ENCODE assay signal across 32 cellular contexts in the genomic region with DNA sequence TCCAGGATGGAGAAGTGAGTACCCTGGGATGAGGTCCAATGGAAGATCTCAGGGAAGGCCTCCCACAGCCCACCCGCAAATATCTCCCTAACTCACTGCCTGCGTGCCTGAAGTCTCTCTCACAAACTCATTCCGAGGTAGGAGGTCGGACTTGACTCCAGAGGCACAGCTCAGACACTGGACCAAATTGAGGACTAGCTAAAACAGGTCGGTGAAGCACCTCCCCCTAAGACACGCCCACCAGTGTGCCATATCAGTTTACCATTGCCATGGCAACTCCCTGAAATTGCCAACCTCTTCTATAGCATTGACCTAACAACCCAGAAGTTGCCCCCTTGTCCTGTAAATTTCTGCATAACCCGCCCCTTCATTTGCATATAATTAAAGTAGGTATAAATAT. TPM values are rescaled to one million over a fixed set of nuclear protein-coding genes. Genes with fewer than 3 reads are reported as not detected.
DNase-seq lines count a peak whose midpoint lies in the region; ATAC-seq, FAIRE-seq and TF ChIP-seq lines count a peak whose summit lies in the region.
"Had no signal": no experiment of that assay in that cellular context is flagged by ENCODE, and none has a peak within 500 bp of the region (broad histone marks: within the 10 kb centered on the region; RNA-seq: fewer than 3 reads in every experiment).

No MANE protein-coding gene starts in this region.

- no TSS peak for BruUV-seq in Panc1 (replicated peaks; lab: Mats Ljungman, UMichigan)

- H3K27me3 ChIP-seq in Panc1 (ENCODE audit: control insufficient read depth, insufficient read depth, low read length) = no peaks in the 10 kb centered on the region
- no peaks in the 10 kb centered on the region for H3K27me3 ChIP-seq in endodermal cell (ENCODE audit: control insufficient read depth, insufficient read depth, low read length, poor library complexity, severe bottlenecking)
- H3K27me3 ChIP-seq: ovary had no signal

- 80 to 89% methylated on average over 2 to 6 of the region's 7 CpGs for WGBS in endodermal cell (ENCODE audit: insufficient coverage in 1 of 2, insufficient read length in 1 of 2), 2 experiments

- no peak for TF ChIP-seq CTCF in Panc1 (IDR thresholded peaks at IDR 0.05)
- no peak for TF ChIP-seq CTCF in endodermal cell (conservative IDR thresholded peaks at IDR 0.05)

- no peak overlapping the region for H3K4me3 Mint-ChIP-seq in endodermal cell
- H3K4me3 Mint-ChIP-seq: activated CD4-positive, alpha-beta T cell treated with anti-CD3 and anti-CD28 coated beads for 36 hours; activated CD8-positive, alpha-beta T cell treated with anti-CD3 and anti-CD28 coated beads for 36 hours; activated T-helper 1 cell treated with anti-CD3 and anti-CD28 coated beads, Interleukin-12 subunit alpha, Interleukin-12 subunit beta, Interleukin-2, Interleukin-4 antibody, amounts not matched to agents 30 ng/mL and 10 ng/mL and 1 ng/mL, durations not matched to agents 14 hours and 24 hours and 36 hours; effector memory CD8-positive, alpha-beta T cell; IgD-negative memory B cell; nephron; stimulated activated memory B cell treated with anti-CD40 and anti-IgM and Interleukin-4, amounts not matched to agents 10 μg/mL and 1 μg/mL and 100 μg/mL, for 72 hours had no signal

- H3K27ac ChIP-seq in Panc1 (ENCODE audit: low read length) (peak overlapping the region; percentile 34; the same call in 1 of the 2 replicates), endodermal cell (ENCODE audit: low read depth, low read length) (no peak overlapping the region)
- H3K27ac ChIP-seq: C4-2B, ovary had no signal

- peak; percentile 23 for FAIRE-seq in G401.6 (lab: Jason Lieb, UNC)
- no peak for FAIRE-seq in HTR-8/SVneo (lab: Jason Lieb, UNC)

- no peak overlapping the region for H3K9ac ChIP-seq in endodermal cell (ENCODE audit: extremely low read depth, low read length, poor library complexity, severe bottlenecking)

- ATAC-seq in Panc1 (no peak), HG03565 (IDR thresholded peaks at IDR 0.05; ENCODE audit: unreplicated experiment) (no peak), SK-N-SH treated with all-trans-retinoic acid at 6 μM for 48 hours (no peak)
- ATAC-seq: activated CD4-positive, alpha-beta T cell treated with anti-CD3 and anti-CD28 coated beads for 36 hours; activated CD8-positive, alpha-beta T cell treated with anti-CD3 and anti-CD28 coated beads for 36 hours; effector memory CD8-positive, alpha-beta T cell; left lobe of liver; stimulated activated memory B cell treated with anti-CD40 and anti-IgM and Interleukin-4, amounts not matched to agents 10 μg/mL and 1 μg/mL and 100 μg/mL, for 72 hours had no signal

- H3K27me3 Mint-ChIP-seq in endodermal cell (ENCODE audit: insufficient read depth) = no peaks in the 10 kb centered on the region
- H3K27me3 Mint-ChIP-seq: stimulated activated memory B cell treated with anti-CD40 and anti-IgM and Interleukin-4, amounts not matched to agents 10 μg/mL and 1 μg/mL and 100 μg/mL, for 72 hours had no signal

- H3K36me3 Mint-ChIP-seq in endodermal cell (ENCODE audit: low read depth) = peaks cover 7% of the 10 kb centered on the region
- H3K36me3 Mint-ChIP-seq: IgD-negative memory B cell; stimulated activated memory B cell treated with anti-CD40 and anti-IgM and Interleukin-4, amounts not matched to agents 10 μg/mL and 1 μg/mL and 100 μg/mL, for 72 hours had no signal

- no peak overlapping the region for H3K27ac Mint-ChIP-seq in endodermal cell
- H3K27ac Mint-ChIP-seq: activated CD4-positive, alpha-beta T cell treated with anti-CD3 and anti-CD28 coated beads for 36 hours; activated CD8-positive, alpha-beta T cell treated with anti-CD3 and anti-CD28 coated beads for 36 hours; activated T-helper 1 cell treated with anti-CD3 and anti-CD28 coated beads, Interleukin-12 subunit alpha, Interleukin-12 subunit beta, Interleukin-2, Interleukin-4 antibody, amounts not matched to agents 30 ng/mL and 10 ng/mL and 1 ng/mL, durations not matched to agents 14 hours and 24 hours and 36 hours; IgD-negative memory B cell; nephron had no signal

- H3K36me3 ChIP-seq in Panc1 (ENCODE audit: control insufficient read depth, insufficient read depth, low read length) (no peaks in the 10 kb centered on the region), endodermal cell (ENCODE audit: control insufficient read depth, insufficient read depth, low read length) (no peaks in the 10 kb centered on the region)
- H3K36me3 ChIP-seq: ovary had no signal

- DNase-seq in DMS53 (lab: John Stamatoyannopoulos, UW) = peak; percentile 53
- DNase-seq in DMS53 treated with DMSO at 0.1 percent for 48 hours (lab: John Stamatoyannopoulos, UW; ENCODE audit: unreplicated experiment) = no peak
- DNase-seq in Panc1 (ENCODE audit: low read depth, low spot score) = no peak
- DNase-seq in endodermal cell = peak; percentile 67
- DNase-seq in HTR-8/SVneo (ENCODE audit: insufficient read length, low spot score) = no peak
- DNase-seq: 8988T; activated CD4-positive, alpha-beta T cell treated with anti-CD3 and anti-CD28 coated beads for 36 hours; activated CD8-positive, alpha-beta memory T cell treated with anti-CD3 and anti-CD28 coated beads, Interleukin-2, amount 50 U/mL, for 48 hours; activated CD8-positive, alpha-beta T cell treated with anti-CD3 and anti-CD28 coated beads for 36 hours; activated naive CD4-positive, alpha-beta T cell treated with Interleukin-2 at 50 U/mL for 16 hours; Calu3; caudate nucleus; cortex of kidney; effector memory CD8-positive, alpha-beta T cell; glutamatergic neuron; H9; NCI-H1417; NCI-H2081 treated with DMSO at 0.1 percent for 48 hours; NCI-H446; NK-92 treated with Interleukin-12 subunit alpha and Interleukin-12 subunit beta, amount 100 ng/mL, for 24 hours; ovary; SHP77 treated with DMSO at 0.1 percent for 48 hours; trophoblast cell had no signal

- intact Hi-C loops in Panc1 (cut with micrococcal nuclease; ENCODE audit: unreplicated experiment) = no loop called here

- H3K4me3 ChIP-seq in Panc1 (ENCODE audit: low read depth in 2 of 2, low read length in 2 of 2) (no peak overlapping the region), endodermal cell (ENCODE audit: low read length) (no peak overlapping the region)
- H3K4me3 ChIP-seq: ovary had no signal

- CTCF ChIA-PET in Panc1 (lab: Charles Lee) = no interaction called here

- in situ Hi-C loops in Panc1 (cut with HindIII; ENCODE audit: low pct_unique_long_range_greater_than_20kb, low sequenced_read_pairs) = no loop called here

- H3K9me3 ChIP-seq in Panc1 (ENCODE audit: control insufficient read depth, insufficient read depth, low read depth, low read length) (no peaks in the 10 kb centered on the region), endodermal cell (ENCODE audit: control insufficient read depth, low read length) (peaks cover 7% of the 10 kb centered on the region)
- H3K9me3 ChIP-seq: ovary had no signal

- H3K4me1 ChIP-seq in Panc1 (ENCODE audit: control insufficient read depth, insufficient read depth, low read length) (peaks cover 48% of the 10 kb centered on the region), endodermal cell (ENCODE audit: control insufficient read depth, insufficient read depth, low read length) (no peaks in the 10 kb centered on the region)

- peaks cover 13% of the 10 kb centered on the region for H3K4me1 Mint-ChIP-seq in endodermal cell

- H3K9me3 Mint-ChIP-seq in endodermal cell = peaks cover 8% of the 10 kb centered on the region
- H3K9me3 Mint-ChIP-seq: activated CD8-positive, alpha-beta T cell treated with anti-CD3 and anti-CD28 coated beads for 36 hours; activated T-helper 1 cell treated with anti-CD3 and anti-CD28 coated beads, Interleukin-12 subunit alpha, Interleukin-12 subunit beta, Interleukin-2, Interleukin-4 antibody, amounts not matched to agents 30 ng/mL and 10 ng/mL and 1 ng/mL, durations not matched to agents 14 hours and 24 hours and 36 hours; effector memory CD8-positive, alpha-beta T cell; IgD-negative memory B cell; nephron; stimulated activated memory B cell treated with anti-CD40 and anti-IgM and Interleukin-4, amounts not matched to agents 10 μg/mL and 1 μg/mL and 100 μg/mL, for 72 hours had no signal

- POLR2A ChIA-PET in Panc1 (lab: Charles Lee) = no interaction called here

TF ChIP-seq in SK-N-SH treated with all-trans-retinoic acid at 6 μM for 48 hours, 23 proteins besides CTCF, POLR2A, EP300 and RAD21 (continues in another document):
- no peak for TF ChIP-seq PPARA (CRISPR knock-in tag; IDR thresholded peaks at IDR 0.05; ENCODE audit: borderline replicate concordance)
- TF ChIP-seq TCF4 (CRISPR knock-in tag; IDR thresholded peaks at IDR 0.05; ENCODE audit: borderline replicate concordance) = no peak
- no peak for TF ChIP-seq ISL1 (CRISPR knock-in tag; IDR thresholded peaks at IDR 0.05)
- TF ChIP-seq RARB (CRISPR knock-in tag; IDR thresholded peaks at IDR 0.05) = no peak
- TF ChIP-seq, protein P1, sequence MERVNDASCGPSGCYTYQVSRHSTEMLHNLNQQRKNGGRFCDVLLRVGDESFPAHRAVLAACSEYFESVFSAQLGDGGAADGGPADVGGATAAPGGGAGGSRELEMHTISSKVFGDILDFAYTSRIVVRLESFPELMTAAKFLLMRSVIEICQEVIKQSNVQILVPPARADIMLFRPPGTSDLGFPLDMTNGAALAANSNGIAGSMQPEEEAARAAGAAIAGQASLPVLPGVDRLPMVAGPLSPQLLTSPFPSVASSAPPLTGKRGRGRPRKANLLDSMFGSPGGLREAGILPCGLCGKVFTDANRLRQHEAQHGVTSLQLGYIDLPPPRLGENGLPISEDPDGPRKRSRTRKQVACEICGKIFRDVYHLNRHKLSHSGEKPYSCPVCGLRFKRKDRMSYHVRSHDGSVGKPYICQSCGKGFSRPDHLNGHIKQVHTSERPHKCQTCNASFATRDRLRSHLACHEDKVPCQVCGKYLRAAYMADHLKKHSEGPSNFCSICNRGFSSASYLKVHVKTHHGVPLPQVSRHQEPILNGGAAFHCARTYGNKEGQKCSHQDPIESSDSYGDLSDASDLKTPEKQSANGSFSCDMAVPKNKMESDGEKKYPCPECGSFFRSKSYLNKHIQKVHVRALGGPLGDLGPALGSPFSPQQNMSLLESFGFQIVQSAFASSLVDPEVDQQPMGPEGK (CRISPR knock-in tag; IDR thresholded peaks at IDR 0.05; ENCODE audit: borderline replicate concordance) = no peak
- no peak for TF ChIP-seq SNAI2 (CRISPR knock-in tag; IDR thresholded peaks at IDR 0.05)
- no peak for TF ChIP-seq ZFP3 (CRISPR knock-in tag; IDR thresholded peaks at IDR 0.05)

RNA-seq across cellular contexts. Expression of gene RPL3, which starts 17.5 kb away (rescaled TPM):
- total RNA-seq in Panc1 (2021; ENCODE audit: unreplicated experiment) = 885 TPM
- 1,559 TPM for polyA plus RNA-seq in Panc1 (2012; ENCODE audit: insufficient read length)
- 1,000 to 10,000 TPM; 2,218 to 2,701 TPM for total RNA-seq in endodermal cell
- polyA plus RNA-seq in endodermal cell (2013, experiment 1 of 2) = 2,540 TPM
- 2,353 TPM for polyA plus RNA-seq in endodermal cell (2013, experiment 2 of 2)

RNA-seq across cellular contexts. Expression of gene SYNGR1, which starts 47.9 kb away (rescaled TPM):
- total RNA-seq in Panc1 (2021; ENCODE audit: unreplicated experiment) (17.8 TPM), endodermal cell (10 to 100 TPM; 19.0 to 36.3 TPM)
- polyA plus RNA-seq in Panc1 (2012; ENCODE audit: insufficient read length) = 47.0 TPM
- polyA plus RNA-seq in endodermal cell (2013, experiment 1 of 2) = 32.9 TPM
- 28.3 TPM for polyA plus RNA-seq in endodermal cell (2013, experiment 2 of 2)
- total RNA-seq: activated T-helper 1 cell treated with anti-CD3 and anti-CD28 coated beads, Interleukin-12 subunit alpha, Interleukin-12 subunit beta, Interleukin-2, Interleukin-4 antibody, amounts not matched to agents 30 ng/mL and 10 ng/mL and 1 ng/mL, durations not matched to agents 14 hours and 24 hours and 36 hours had no signal

RNA-seq across cellular contexts. Expression of gene PDGFB, which starts 57.1 kb away (rescaled TPM):
- total RNA-seq in Panc1 (2021; ENCODE audit: unreplicated experiment) (78.0 TPM), endodermal cell (10 to 100 TPM in 1 of 2 donors, 1 to 10 TPM in 1; 5.9 to 10.4 TPM)
- polyA plus RNA-seq in Panc1 (2012; ENCODE audit: insufficient read length) = 109 TPM
- 3.5 TPM for polyA plus RNA-seq in endodermal cell (2013, experiment 1 of 2)
- 3.3 TPM for polyA plus RNA-seq in endodermal cell (2013, experiment 2 of 2)

Comparison
In these comparisons a context has a peak if more than half of its experiments do, and no peak if none do; other contexts are left out.
1. DNase-seq: peak in DMS53 (single experiment) and endodermal cell (single experiment); none in DMS53 treated with DMSO at 0.1 percent for 48 hours (single experiment), Panc1 (single experiment) and HTR-8/SVneo (single experiment).